8 cellular contexts compared by ENCODE assay signal in the genomic region with DNA sequence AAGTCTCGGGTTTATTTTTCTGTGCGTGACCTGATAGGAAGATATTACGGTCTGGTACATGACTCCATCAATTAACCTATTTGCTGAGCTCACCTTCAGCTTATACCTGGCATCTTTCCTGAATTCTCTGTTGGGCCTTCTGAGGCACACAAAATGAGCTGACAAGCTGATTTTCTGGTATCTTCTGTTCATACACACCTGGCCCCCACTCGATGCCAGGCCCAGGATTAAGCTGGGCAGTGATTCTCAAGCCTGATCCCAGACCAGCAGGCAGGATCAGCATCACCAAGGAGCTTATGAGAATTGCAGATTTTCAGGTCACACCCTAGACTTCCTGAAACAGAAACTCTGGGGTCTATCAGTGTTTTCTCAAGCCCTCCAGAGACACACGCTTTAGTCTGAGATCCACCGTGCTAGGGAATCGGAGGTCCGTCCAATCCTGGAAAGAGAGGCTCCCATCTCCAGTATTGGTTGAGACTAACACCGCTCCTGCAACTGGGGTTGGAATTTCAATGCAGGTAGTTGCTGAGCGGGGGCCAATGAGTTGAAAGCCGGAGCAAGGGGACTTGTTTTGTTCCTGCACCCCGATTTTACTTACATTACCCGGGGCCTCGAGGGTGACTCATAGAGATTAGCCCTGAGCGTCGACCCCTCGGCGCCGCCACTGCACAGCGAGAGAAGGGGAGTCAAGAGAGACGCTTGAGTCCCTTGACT. TPM values are rescaled to one million over a fixed set of nuclear protein-coding genes. Genes with fewer than 3 reads are reported as not detected.
DNase-seq lines count a peak whose midpoint lies in the region; ATAC-seq and TF ChIP-seq lines count a peak whose summit lies in the region.

No MANE protein-coding gene starts in this region.

- H3K23me2 ChIP-seq in H9 (ENCODE audit: insufficient read length, low read depth, low read length, poor library complexity, severe bottlenecking), result peaks cover 8% of the 10 kb centered on the region

- peak overlapping the region; percentile 21 for H3K18ac ChIP-seq in H9 (ENCODE audit: insufficient read length, low read depth, low read length)

- no peak overlapping the region for H2BK120ac ChIP-seq in H9 (ENCODE audit: low read depth, low read length, poor library complexity, severe bottlenecking)

- no peak overlapping the region for H2AK5ac ChIP-seq in H9 (ENCODE audit: insufficient read length, low read length)

- WGBS in H9 (ENCODE audit: extremely low coverage, insufficient read length, low lambda C conversion rate), result no CpG with 5 or more reads among the region's 21 CpGs

- H3K79me2 ChIP-seq in H9 (ENCODE audit: insufficient read depth, low read length), result peaks cover 3% of the 10 kb centered on the region; the same call in 1 of the 2 replicates

- H3K9me3 Mint-ChIP-seq in CD8-positive, alpha-beta T cell, result no peaks in the 10 kb centered on the region
- H3K9me3 Mint-ChIP-seq in H9, result no peaks in the 10 kb centered on the region
- H3K9me3 Mint-ChIP-seq in immature natural killer cell, result no peaks in the 10 kb centered on the region

- peaks cover 5% of the 10 kb centered on the region for H3K36me3 ChIP-seq in CD8-positive, alpha-beta T cell (ENCODE audit: insufficient read depth, low read length)
- H3K36me3 ChIP-seq in adipocyte (ENCODE audit: control insufficient read depth, insufficient read depth, low read length, severe bottlenecking) (peaks cover 28% of the 10 kb centered on the region), subcutaneous abdominal adipose tissue (ENCODE audit: control insufficient read depth in 5 of 5, insufficient read depth in 5 of 5, low read length in 5 of 5) (peaks cover 12 to 21% (median 20%) of the 10 kb centered on the region in 5 donors)

- H3K27me3 Mint-ChIP-seq in CD8-positive, alpha-beta T cell (ENCODE audit: low read depth), result no peaks in the 10 kb centered on the region
- no peaks in the 10 kb centered on the region for H3K27me3 Mint-ChIP-seq in H9 (ENCODE audit: low read depth)
- peaks cover 7 to 9% (median 8%) of the 10 kb centered on the region in 3 donors for H3K27me3 Mint-ChIP-seq in immature natural killer cell (ENCODE audit: low read depth in 3 of 3)

- peak overlapping the region; percentile 93 for H3K27ac ChIP-seq in CD8-positive, alpha-beta T cell (ENCODE audit: low read depth, low read length)
- H3K27ac ChIP-seq in H9 (ENCODE audit: insufficient read length, low read depth, low read length) (no peak overlapping the region), subcutaneous abdominal adipose tissue (ENCODE audit: low read depth, low read length) (peak overlapping the region; percentile 93)

- peaks cover 33% of the 10 kb centered on the region for H3K4me1 Mint-ChIP-seq in CD8-positive, alpha-beta T cell (ENCODE audit: low read depth)
- peaks cover 13 to 17% of the 10 kb centered on the region in 2 experiments for H3K4me1 Mint-ChIP-seq in H9
- H3K4me1 Mint-ChIP-seq in immature natural killer cell, result peaks cover 37 to 46% of the 10 kb centered on the region in 2 donors

- no peaks in the 10 kb centered on the region for H3K27me3 ChIP-seq in CD8-positive, alpha-beta T cell (ENCODE audit: insufficient read depth, low read length)
- H3K27me3 ChIP-seq in H9 (ENCODE audit: insufficient read depth, low read length) (no peaks in the 10 kb centered on the region), adipocyte (replicated peaks; ENCODE audit: control insufficient read depth, insufficient read depth, low read length) (no peaks in the 10 kb centered on the region), subcutaneous abdominal adipose tissue (ENCODE audit: control insufficient read depth in 5 of 5, insufficient read depth in 4 of 5, low read length in 5 of 5) (no peaks in the 10 kb centered on the region)

- peak overlapping the region; percentile 99 for H3K27ac Mint-ChIP-seq in CD8-positive, alpha-beta T cell
- peak overlapping the region; percentile 89 to 97 (median 90); a peak in 6 of 7 replicates for H3K27ac Mint-ChIP-seq in H9
- H3K27ac Mint-ChIP-seq in immature natural killer cell, result peak overlapping the region; percentile 95 to 99 (median 98)

- peak; percentile 2 for ATAC-seq in CD8-positive, alpha-beta T cell

- H3K23ac ChIP-seq in H9 (ENCODE audit: insufficient read length, low read depth, low read length), result no peak overlapping the region

- TF ChIP-seq CTCF in CD8-positive, alpha-beta T cell (IDR thresholded peaks at IDR 0.05), result no peak
- no peak for TF ChIP-seq CTCF in H9 (conservative IDR thresholded peaks at IDR 0.05)

- peak overlapping the region; percentile 53 for H3K4me2 ChIP-seq in H9 (ENCODE audit: insufficient read depth, insufficient read length, low read length)

- POLR2A ChIA-PET in CD8-positive, alpha-beta T cell (lab: Charles Lee), result interaction anchor here (0.9 to 1.2 kb wide), 8 partner anchors 18 to 924 kb away, joined by 3 to 4 read pairs (median 3); a partner anchor contains a TSS

- H3K4ac ChIP-seq in H9 (ENCODE audit: low read depth, low read length), result no peak overlapping the region

- DNase-seq in CD8-positive, alpha-beta T cell, result peak in 1 of 7 experiments; percentile 10
- no peak for DNase-seq in H9
- no peak for DNase-seq in adipocyte (ENCODE audit: low read depth)
- DNase-seq in immature natural killer cell, result no peak
- no peak for DNase-seq in putamen (ENCODE audit: low spot score)
- no peak for DNase-seq in D341Med (ENCODE audit: low spot score)
- DNase-seq in activated CD4-positive, alpha-beta T cell treated with anti-CD3 and anti-CD28 coated beads, Interleukin-2, amount 50 U/mL, for 48 hours, result no peak

- peak overlapping the region; percentile 72 for H3K14ac ChIP-seq in H9 (ENCODE audit: insufficient read depth, low read length)

- no peak overlapping the region for H3T11ph ChIP-seq in H9 (ENCODE audit: low read length)

- peaks cover 38% of the 10 kb centered on the region for H3K36me3 Mint-ChIP-seq in CD8-positive, alpha-beta T cell
- H3K36me3 Mint-ChIP-seq in H9 (ENCODE audit: insufficient read depth in 1 of 3, low read depth in 3 of 3) (peaks cover 22 to 35% (median 34%) of the 10 kb centered on the region in 3 experiments), immature natural killer cell (peaks cover 3 to 19% (median 18%) of the 10 kb centered on the region in 3 donors)

- H3K4me1 ChIP-seq in CD8-positive, alpha-beta T cell (ENCODE audit: insufficient read depth, low read length), result peaks cover 18% of the 10 kb centered on the region
- H3K4me1 ChIP-seq in H9 (ENCODE audit: insufficient read depth, low read length) (peaks cover 4% of the 10 kb centered on the region; the same call in 1 of the 2 replicates), adipocyte (ENCODE audit: control insufficient read depth, insufficient read depth, low read length) (peaks cover 27% of the 10 kb centered on the region), subcutaneous abdominal adipose tissue (ENCODE audit: control insufficient read depth in 5 of 5, insufficient read depth in 5 of 5, low read length in 5 of 5) (peaks cover 0 to 27% (median 20%) of the 10 kb centered on the region in 5 donors)

- H3K56ac ChIP-seq in H9 (ENCODE audit: insufficient read length, low read depth, low read length), result no peak overlapping the region

- H3K79me1 ChIP-seq in H9 (ENCODE audit: insufficient read depth, low read depth, low read length, poor library complexity, severe bottlenecking), result no peaks in the 10 kb centered on the region

- H2BK20ac ChIP-seq in H9 (ENCODE audit: low read depth, low read length, poor library complexity, severe bottlenecking), result no peak overlapping the region

- H2BK12ac ChIP-seq in H9 (ENCODE audit: insufficient read length, low read depth, low read length), result no peak overlapping the region

- peak overlapping the region; percentile 95 for H3K4me3 ChIP-seq in CD8-positive, alpha-beta T cell (ENCODE audit: low read depth, low read length)
- H3K4me3 ChIP-seq in adipocyte (ENCODE audit: low read length) (peak overlapping the region; percentile 99), subcutaneous abdominal adipose tissue (ENCODE audit: low read depth in 1 of 5, low read length in 5 of 5) (peak overlapping the region; percentile 66 to 90 (median 87))

- H2BK15ac ChIP-seq in H9 (ENCODE audit: low read depth, low read length), result no peak overlapping the region

- no peak overlapping the region for H4K91ac ChIP-seq in H9 (ENCODE audit: insufficient read length, low read depth, low read length)

- no peak overlapping the region for H4K5ac ChIP-seq in H9 (ENCODE audit: insufficient read length, low read depth, low read length)

- H2BK5ac ChIP-seq in H9 (ENCODE audit: insufficient read length, low read length), result no peak overlapping the region

- CTCF ChIA-PET in CD8-positive, alpha-beta T cell (lab: Charles Lee), result interaction anchor here (1.1 to 2.7 kb wide), 8 partner anchors 9 to 130 kb away, joined by 3 to 17 read pairs (median 6); no protein-coding TSS in a partner anchor

- H3K4me3 Mint-ChIP-seq in CD8-positive, alpha-beta T cell, result peak overlapping the region; percentile 98
- H3K4me3 Mint-ChIP-seq in H9 (peak overlapping the region; percentile 99), immature natural killer cell (peak overlapping the region; percentile 99 to 100 (median 99))

- H4K20me1 ChIP-seq in H9 (ENCODE audit: control insufficient read depth, insufficient read depth, insufficient read length), result no peaks in the 10 kb centered on the region

- peak overlapping the region; percentile 15 for H2AFZ ChIP-seq in H9 (ENCODE audit: low read length)

- H3K9ac ChIP-seq in H9 (ENCODE audit: extremely low read depth, insufficient read length, low read length) (peak overlapping the region; percentile 59), adipocyte (ENCODE audit: low read length) (peak overlapping the region; percentile 92), subcutaneous abdominal adipose tissue (ENCODE audit: low read length in 5 of 5) (peak overlapping the region; percentile 16 to 90 (median 74))

- H4K8ac ChIP-seq in H9 (replicated peaks; ENCODE audit: insufficient read length, low read depth, low read length), result no peak overlapping the region

- H3K9me3 ChIP-seq in CD8-positive, alpha-beta T cell (ENCODE audit: low read length), result no peaks in the 10 kb centered on the region
- no peaks in the 10 kb centered on the region for H3K9me3 ChIP-seq in H9 (ENCODE audit: control insufficient read depth, low read depth, low read length)
- H3K9me3 ChIP-seq in adipocyte (ENCODE audit: control insufficient read depth, low read length), result no peaks in the 10 kb centered on the region
- no peaks in the 10 kb centered on the region for H3K9me3 ChIP-seq in subcutaneous abdominal adipose tissue (ENCODE audit: control insufficient read depth in 5 of 5, low read length in 5 of 5)

- intact Hi-C loops in CD8-positive, alpha-beta T cell (cut with DNase I, micrococcal nuclease), result loop anchor here (1.0 to 5.0 kb wide), 13 partner anchors 144 to 1704 kb away; a partner anchor contains a TSS

RNA-seq across cellular contexts. Expression of a gene that starts 0.6 kb away (rescaled TPM):
- total RNA-seq in CD8-positive, alpha-beta T cell, result 100 to 1,000 TPM; 133 to 135 TPM
- total RNA-seq in H9 (2021), result 133 TPM in 2 replicates
- polyA plus RNA-seq in immature natural killer cell, result 10 to 100 TPM; 32.8 to 54.1 (median 34.4) TPM
